In genomic region chrX:125012585-125012984, GRCh38 we compare ENCODE assay signal across 3 cellular contexts.
A peak's percentile ranks its signal among the peaks of the same experiment; 100 is the strongest.
TF ChIP-seq lines count a peak whose summit lies in the region.

No MANE protein-coding gene starts in this region.

TF ChIP-seq in HepG2, 621 proteins besides CTCF, POLR2A, EP300 and RAD21:
- TF ChIP-seq ZNF552 (CRISPR knock-in tag; IDR thresholded peaks at IDR 0.05; ENCODE audit: borderline replicate concordance) (no peak), MAFK (conservative IDR thresholded peaks at IDR 0.05 in 1 of 2, IDR thresholded peaks at IDR 0.05 in 1 of 2; ENCODE audit: low read length in 2 of 2) (peak; percentile 25 to 54; a peak in 3 of 4 replicates), ZNF674 (CRISPR knock-in tag; IDR thresholded peaks at IDR 0.05; ENCODE audit: low read depth) (no peak), MAFF (IDR thresholded peaks at IDR 0.05; ENCODE audit: low read depth, low read length) (peak; percentile 24; the same call in 1 of the 2 replicates)

TF ChIP-seq in K562, 482 proteins besides CTCF, POLR2A, EP300 and RAD21 (continues in another document):
- no peak for TF ChIP-seq PTTG1 (tag; IDR thresholded peaks at IDR 0.05; ENCODE audit: low read depth)
- TF ChIP-seq ZNF318 (IDR thresholded peaks at IDR 0.05; ENCODE audit: borderline replicate concordance in 1 of 2, low read depth in 1 of 2): no peak
- no peak for TF ChIP-seq FOSL1 (tag; conservative IDR thresholded peaks at IDR 0.05)
- no peak for TF ChIP-seq TCF3 (CRISPR knock-in tag; IDR thresholded peaks at IDR 0.05)
- peak; percentile 76 for TF ChIP-seq ZNF316 (IDR thresholded peaks at IDR 0.05)
- no peak for TF ChIP-seq TRIM25 (IDR thresholded peaks at IDR 0.05; ENCODE audit: borderline replicate concordance)
- no peak for TF ChIP-seq CBFA2T2 (conservative IDR thresholded peaks at IDR 0.05)
- TF ChIP-seq ZBTB5 (IDR thresholded peaks at IDR 0.05): no peak
- TF ChIP-seq TARDBP (IDR thresholded peaks at IDR 0.05): no peak

TF ChIP-seq in SK-N-SH treated with all-trans-retinoic acid at 6 μM for 48 hours, 23 proteins besides CTCF, POLR2A, EP300 and RAD21:
- no peak for TF ChIP-seq ESRRG (CRISPR knock-in tag; IDR thresholded peaks at IDR 0.05)
- no peak for TF ChIP-seq CSRNP3 (CRISPR knock-in tag; IDR thresholded peaks at IDR 0.05)
